In the genomic region with DNA sequence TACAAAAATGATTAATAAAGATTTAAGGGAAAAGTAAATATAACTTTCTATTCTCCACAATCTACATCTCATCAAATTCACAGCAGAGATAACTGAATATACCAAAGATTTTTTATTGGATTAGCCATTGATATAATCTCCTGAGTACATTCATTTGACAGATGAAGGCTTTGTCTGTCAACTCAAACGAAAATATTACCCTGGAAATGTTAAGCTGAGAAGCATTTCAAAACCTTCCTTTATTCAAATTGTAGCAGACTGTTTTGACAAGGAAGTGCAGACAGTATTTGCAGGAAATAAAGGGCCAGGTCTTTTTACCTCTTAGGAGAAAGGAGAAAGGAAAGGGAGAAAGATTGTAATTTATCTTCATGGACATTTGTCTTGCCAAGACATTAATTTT, we compare ENCODE assay signal across 33 cellular contexts.
"Had no signal": no experiment of that assay in that cellular context is flagged by ENCODE, and none has a peak within 500 bp of the region (broad histone marks: within the 10 kb centered on the region; RNA-seq: fewer than 3 reads in every experiment).

No MANE protein-coding gene starts in this region.

- H3K4me3 ChIP-seq: MG63 had no signal

- DNase-seq: Karpas-422, Kasumi-1, MG63, MM.1S, NCI-H1048, NCI-H1092, NCI-H1092 treated with DMSO at 0.1 percent for 48 hours, NCI-H1105, NCI-H1105 treated with DMSO at 0.1 percent for 48 hours, NCI-H1417, NCI-H1417 treated with DMSO at 0.1 percent for 48 hours, NCI-H1436, NCI-H1436 treated with DMSO at 0.1 percent for 48 hours, NCI-H146, NCI-H1694, NCI-H1694 treated with DMSO at 0.1 percent for 48 hours, NCI-H187, NCI-H187 treated with DMSO at 0.1 percent for 48 hours, NCI-H1930, NCI-H2029, NCI-H2029 treated with DMSO at 0.1 percent for 48 hours, NCI-H2081, NCI-H2081 treated with DMSO at 0.1 percent for 48 hours, NCI-H2107, NCI-H2171, NCI-H2171 treated with DMSO at 0.1 percent for 48 hours, NCI-H2227 treated with DMSO at 0.1 percent for 48 hours, NCI-H226, NCI-H345, NCI-H446, NCI-H446 treated with DMSO at 0.1 percent for 48 hours, NCI-H510A, NCI-H510A treated with DMSO at 0.1 percent for 48 hours had no signal

- H3K9me3 ChIP-seq: MG63 had no signal

- H3K27me3 ChIP-seq: MG63 had no signal

- H3K36me3 ChIP-seq: MG63 had no signal
